ENCODE assay signal across 9 cellular contexts in genomic region chr5:116361171-116361967, GRCh38.
A peak's percentile ranks its signal among the peaks of the same experiment; 100 is the strongest.
DNase-seq lines count a peak whose midpoint lies in the region; ATAC-seq and TF ChIP-seq lines count a peak whose summit lies in the region.
"Had no signal": no experiment of that assay in that cellular context is flagged by ENCODE, and none has a peak within 500 bp of the region (broad histone marks: within the 10 kb centered on the region; RNA-seq: fewer than 3 reads in every experiment).

No MANE protein-coding gene starts in this region.

- peaks cover 11% of the 10 kb centered on the region for H3K4me1 Mint-ChIP-seq in osteocyte (ENCODE audit: unreplicated experiment)

- H3K9me3 Mint-ChIP-seq in osteocyte (ENCODE audit: unreplicated experiment) = peaks cover 4% of the 10 kb centered on the region

- H3K4me3 Mint-ChIP-seq in osteocyte (ENCODE audit: unreplicated experiment) = no peak overlapping the region
- H3K4me3 Mint-ChIP-seq: B cell had no signal

- no peak overlapping the region for H3K27ac Mint-ChIP-seq in osteocyte (ENCODE audit: unreplicated experiment)
- H3K27ac Mint-ChIP-seq: B cell had no signal

- no peaks in the 10 kb centered on the region for H3K36me3 Mint-ChIP-seq in osteocyte (ENCODE audit: unreplicated experiment)

- DNase-seq in activated gamma-delta T cell (lab: John Stamatoyannopoulos, UW) (peak; percentile 5), activated gamma-delta T cell treated with Interleukin-2 at 50 U/mL for 16 hours (no peak), midbrain (lab: John Stamatoyannopoulos, UW) (peak; percentile 80), ureter (ENCODE audit: low spot score) (peak; percentile 56), NCI-H748 (lab: John Stamatoyannopoulos, UW; ENCODE audit: unreplicated experiment) (no peak), osteocyte (ENCODE audit: extremely low spot score, unreplicated experiment) (no peak)
- DNase-seq in activated naive CD4-positive, alpha-beta T cell treated with anti-CD3 and anti-CD28 coated beads, Interleukin-2, amount 50 U/mL, for 16 hours = no peak

- ATAC-seq in esophagus mucosa = peak; percentile 76

- no peaks in the 10 kb centered on the region for H3K27me3 Mint-ChIP-seq in osteocyte (ENCODE audit: unreplicated experiment)
- H3K27me3 Mint-ChIP-seq: B cell had no signal

- no peak for TF ChIP-seq CTCF in osteocyte (IDR thresholded peaks at IDR 0.05)

Comparison
In these comparisons a context has a peak if more than half of its experiments do, and no peak if none do; other contexts are left out.
1. DNase-seq: peak in activated gamma-delta T cell (single experiment), midbrain (single experiment) and ureter (single experiment); none in activated gamma-delta T cell treated with Interleukin-2 at 50 U/mL for 16 hours (single experiment), NCI-H748 (single experiment), activated naive CD4-positive, alpha-beta T cell treated with anti-CD3 and anti-CD28 coated beads, Interleukin-2, amount 50 U/mL, for 16 hours (single experiment) and osteocyte (single experiment).